In genomic region chr4:139255581-139255980, GRCh38 we compare ENCODE assay signal across 2 cellular contexts. TPM values are rescaled to one million over a fixed set of nuclear protein-coding genes. Genes with fewer than 3 reads are reported as not detected.
"Had no signal": no experiment of that assay in that cellular context is flagged by ENCODE, and none has a peak within 500 bp of the region (broad histone marks: within the 10 kb centered on the region; RNA-seq: fewer than 3 reads in every experiment).

No MANE protein-coding gene starts in this region.

RNA-seq across cellular contexts. Expression of gene MGARP, which starts 24.4 kb away (rescaled TPM):
- total RNA-seq: PC-9, SK-MEL-5 had no signal
